Comparison of ENCODE assay signal across 28 cellular contexts in genomic region chr2:15687243-15687642, GRCh38.
DNase-seq lines count a peak whose midpoint lies in the region.
"Had no signal": no experiment of that assay in that cellular context is flagged by ENCODE, and none has a peak within 500 bp of the region (broad histone marks: within the 10 kb centered on the region; RNA-seq: fewer than 3 reads in every experiment).

No MANE protein-coding gene starts in this region.

- no peaks in the 10 kb centered on the region for H3K9me3 ChIP-seq in CD8-positive, alpha-beta memory T cell (ENCODE audit: low read length)
- H3K9me3 ChIP-seq: A549, BE2C, BLaER1, Caco-2 had no signal

- no peaks in the 10 kb centered on the region for H3K27me3 ChIP-seq in CD8-positive, alpha-beta memory T cell (ENCODE audit: insufficient read depth, low read length, poor library complexity, severe bottlenecking)
- H3K27me3 ChIP-seq: BLaER1; BLaER1 treated with 17β-estradiol and CSF1 and Interleukin-3, amounts not matched to agents 10 nM and 100 nM had no signal

- POLR2A ChIA-PET in CD8-positive, alpha-beta memory T cell (lab: Charles Lee): no interaction called here

- H3K27ac ChIP-seq in CD8-positive, alpha-beta memory T cell (ENCODE audit: low read depth, low read length): no peak overlapping the region
- H3K27ac ChIP-seq: 22Rv1; A549; BLaER1; BLaER1 treated with 17β-estradiol and CSF1 and Interleukin-3, amounts not matched to agents 10 nM and 100 nM; C4-2B had no signal

- H3K27me3 Mint-ChIP-seq in CD8-positive, alpha-beta memory T cell: peaks cover 4 to 11% of the 10 kb centered on the region in 2 donors
- H3K27me3 Mint-ChIP-seq: B cell; CD4-positive, CD25-positive, alpha-beta regulatory T cell had no signal

- peak; percentile 93 for DNase-seq in SK-N-DZ (ENCODE audit: low spot score)
- no peak for DNase-seq in CD8-positive, alpha-beta memory T cell
- DNase-seq: 8988T; ACHN; AML-193; BE2C; C1 segment of cervical spinal cord; Caco-2; Calu3; CD4-positive, alpha-beta memory T cell; CD4-positive, alpha-beta T cell; CD4-positive, CD25-positive, alpha-beta regulatory T cell; CD8-positive, alpha-beta T cell; COR-L47; DMS 273 treated with DMSO at 0.1 percent for 48 hours; DMS153; DMS53; DMS79; DMS79 treated with DMSO at 0.1 percent for 48 hours; DND-41; EL had no signal

- H3K4me3 Mint-ChIP-seq in CD8-positive, alpha-beta memory T cell: no peak overlapping the region
- H3K4me3 Mint-ChIP-seq: B cell; CD14-positive monocyte; CD4-positive, alpha-beta memory T cell; CD4-positive, alpha-beta T cell; CD4-positive, CD25-positive, alpha-beta regulatory T cell; CD8-positive, alpha-beta T cell had no signal

- no peaks in the 10 kb centered on the region for H3K36me3 ChIP-seq in CD8-positive, alpha-beta memory T cell (ENCODE audit: insufficient read depth, low read length)
- H3K36me3 ChIP-seq: BE2C; BLaER1; BLaER1 treated with 17β-estradiol and CSF1 and Interleukin-3, amounts not matched to agents 10 nM and 100 nM had no signal

- H3K9me3 Mint-ChIP-seq in CD8-positive, alpha-beta memory T cell: peaks cover 0 to 2% (median 0%) of the 10 kb centered on the region in 5 donors
- H3K9me3 Mint-ChIP-seq: CD4-positive, alpha-beta memory T cell; CD4-positive, alpha-beta T cell; CD4-positive, CD25-positive, alpha-beta regulatory T cell; CD8-positive, alpha-beta T cell had no signal

- H3K36me3 Mint-ChIP-seq in CD8-positive, alpha-beta memory T cell: no peaks in the 10 kb centered on the region
- H3K36me3 Mint-ChIP-seq: CD14-positive monocyte; CD4-positive, alpha-beta memory T cell; CD4-positive, CD25-positive, alpha-beta regulatory T cell; CD8-positive, alpha-beta T cell had no signal

- H3K4me1 Mint-ChIP-seq in CD8-positive, alpha-beta memory T cell: no peaks in the 10 kb centered on the region
- H3K4me1 Mint-ChIP-seq: B cell; CD4-positive, alpha-beta memory T cell; CD4-positive, CD25-positive, alpha-beta regulatory T cell had no signal

- CTCF ChIA-PET in CD8-positive, alpha-beta memory T cell (lab: Charles Lee): no interaction called here

- no peak overlapping the region for H3K27ac Mint-ChIP-seq in CD8-positive, alpha-beta memory T cell
- H3K27ac Mint-ChIP-seq: B cell; CD14-positive monocyte; CD4-positive, alpha-beta memory T cell; CD4-positive, alpha-beta T cell; CD8-positive, alpha-beta T cell had no signal

- H3K4me3 ChIP-seq in CD8-positive, alpha-beta memory T cell (ENCODE audit: low read length): no peak overlapping the region
- H3K4me3 ChIP-seq: A549; BLaER1; BLaER1 treated with 17β-estradiol and CSF1 and Interleukin-3, amounts not matched to agents 10 nM and 100 nM had no signal

- H3K4me1 ChIP-seq in CD8-positive, alpha-beta memory T cell (ENCODE audit: insufficient read depth, low read length): no peaks in the 10 kb centered on the region
- H3K4me1 ChIP-seq: A549, BE2C, Caco-2 had no signal
